In genomic region chr5:173196133-173196952, GRCh38 we compare ENCODE assay signal across 25 cellular contexts. TPM values are rescaled to one million over a fixed set of nuclear protein-coding genes. Genes with fewer than 3 reads are reported as not detected.
DNase-seq lines count a peak whose midpoint lies in the region; ATAC-seq, FAIRE-seq and TF ChIP-seq lines count a peak whose summit lies in the region.
"Had no signal": no experiment of that assay in that cellular context is flagged by ENCODE, and none has a peak within 500 bp of the region (broad histone marks: within the 10 kb centered on the region; RNA-seq: fewer than 3 reads in every experiment).

No MANE protein-coding gene starts in this region.

- H3K9me3 ChIP-seq in HepG2 (ENCODE audit: low read length) (peaks cover 8% of the 10 kb centered on the region; the same call in 1 of the 2 replicates), right lobe of liver (no peaks in the 10 kb centered on the region), heart left ventricle (peaks cover 0 to 16% (median 6%) of the 10 kb centered on the region in 12 donors), right cardiac atrium (ENCODE audit: control insufficient read depth, low read length) (no peaks in the 10 kb centered on the region), MG63 (no peaks in the 10 kb centered on the region)

- H3K4me3 ChIP-seq in HepG2 (replicated peaks in 1 of 3; ENCODE audit: insufficient read depth in 1 of 3, low read depth in 2 of 3, low read length in 3 of 3) (peak overlapping the region in 2 of 3 experiments; percentile 14 to 58; a peak in 4 of 6 replicates), right lobe of liver (no peak overlapping the region), heart left ventricle (no peak overlapping the region), right cardiac atrium (ENCODE audit: low read length) (no peak overlapping the region), MG63 (no peak overlapping the region)
- H3K4me3 ChIP-seq: GM23338, PC-9 had no signal

- peak; percentile 73 for TF ChIP-seq CTCF in HepG2 (CRISPR knock-in tag; IDR thresholded peaks at IDR 0.05)
- TF ChIP-seq CTCF in right lobe of liver (IDR thresholded peaks at IDR 0.05), result no peak
- peak in 2 of 12 donors; percentile 10 to 25 for TF ChIP-seq CTCF in heart left ventricle (IDR thresholded peaks at IDR 0.05)

- TF ChIP-seq EP300 in HepG2 (IDR thresholded peaks at IDR 0.05; ENCODE audit: low read depth in 2 of 2, low read length in 2 of 2), result peak in 1 of 2 experiments; percentile 17; a peak in 1 of 4 replicates
- TF ChIP-seq EP300 in HepG2 (CRISPR knock-in tag; IDR thresholded peaks at IDR 0.05; ENCODE audit: borderline replicate concordance), result no peak

- no peak for TF ChIP-seq RAD21 in HepG2 (CRISPR knock-in tag; IDR thresholded peaks at IDR 0.05)

- H3K9ac ChIP-seq in HepG2 (ENCODE audit: insufficient read depth, low read depth, low read length), result no peak overlapping the region

- intact Hi-C loops in HepG2 (cut with micrococcal nuclease; ENCODE audit: unreplicated experiment) (loop anchor here (2.0 kb wide), 1 partner anchor 52 kb away; the partner anchor contains the start of gene BNIP1), right lobe of liver (cut with DNase I) (loop anchor here in 1 of 2 donors (10.0 kb wide), 1 partner anchor 212 kb away; the partner anchor contains the start of gene ATP6V0E1), heart left ventricle (cut with DNase I) (loop anchor here in 2 of 10 donors (2.0 to 5.0 kb wide), 2 partner anchors 32 to 184 kb away; no protein-coding TSS in a partner anchor), right cardiac atrium (cut with DNase I) (no loop called here)

- H3K36me3 ChIP-seq in HepG2 (replicated peaks in 1 of 2; ENCODE audit: control insufficient read depth in 1 of 2, insufficient read depth in 2 of 2, low read length in 2 of 2) (no peaks in the 10 kb centered on the region), right lobe of liver (no peaks in the 10 kb centered on the region), heart left ventricle (no peaks in the 10 kb centered on the region), MG63 (no peaks in the 10 kb centered on the region)

- H3K27ac ChIP-seq in HepG2 (ENCODE audit: extremely low read length, insufficient read depth, low read length), result peak overlapping the region; percentile 4
- H3K27ac ChIP-seq in right lobe of liver, result no peak overlapping the region
- H3K27ac ChIP-seq in heart left ventricle, result peak overlapping the region in 8 of 12 donors; percentile 45 to 79 (median 62)
- H3K27ac ChIP-seq in right cardiac atrium (ENCODE audit: low read length), result peak overlapping the region; percentile 10
- H3K27ac ChIP-seq: PC-9 had no signal

- H4K20me1 ChIP-seq in HepG2 (ENCODE audit: insufficient read depth, low read length), result no peaks in the 10 kb centered on the region

- TF ChIP-seq POLR2A in HepG2 (IDR thresholded peaks at IDR 0.05; ENCODE audit: insufficient read depth in 1 of 2, low read depth in 2 of 2, low read length in 2 of 2), result no peak
- no peak for TF ChIP-seq POLR2A in right lobe of liver (IDR thresholded peaks at IDR 0.05)
- no peak for TF ChIP-seq POLR2A in heart left ventricle (IDR thresholded peaks at IDR 0.05)

- in situ Hi-C loops in HepG2 (cut with HindIII; ENCODE audit: extremely low pct_ligation_motif_present, low pct_unique_long_range_greater_than_20kb), result no loop called here

- no TSS peak for BruUV-seq in HepG2 (replicated peaks; lab: Mats Ljungman, UMichigan)

- CTCF ChIA-PET in HepG2 (lab: Yijun Ruan, JAX; ENCODE audit: low intra/inter-chr PET ratio, low total read pairs), result no interaction called here

- FAIRE-seq in HepG2 (lab: Jason Lieb, UNC), result peak; percentile 28
- FAIRE-seq: D721Med, G401.6 had no signal

- 0% methylated on average over 9 of the region's 23 CpGs for WGBS in HepG2 (ENCODE audit: low lambda C conversion rate)
- 43% methylated on average over 6 of the region's 23 CpGs for WGBS in right lobe of liver (ENCODE audit: insufficient coverage, low coverage, low lambda C conversion rate, missing lambda C conversion rate)
- 35 to 51% (median 43%) methylated on average over 20 to 23 of the region's 23 CpGs for WGBS in heart left ventricle, 4 donors
- WGBS in right cardiac atrium, result 45% methylated on average over 23 of the region's 23 CpGs

- H3K27me3 ChIP-seq in HepG2 (ENCODE audit: control insufficient read depth in 1 of 2, insufficient read depth in 2 of 2, low read length in 2 of 2) (peaks cover 0 to 3% of the 10 kb centered on the region in 2 experiments; a peak in 2 of 5 replicates), right lobe of liver (no peaks in the 10 kb centered on the region), heart left ventricle (peaks cover 0 to 9% (median 0%) of the 10 kb centered on the region in 9 donors), right cardiac atrium (ENCODE audit: control insufficient read depth, insufficient read depth) (no peaks in the 10 kb centered on the region), MG63 (no peaks in the 10 kb centered on the region)

- peak overlapping the region; percentile 80 for H3K4me2 ChIP-seq in HepG2 (ENCODE audit: low read depth, low read length)
- H3K4me2 ChIP-seq: GM23338, PC-9 had no signal

- peak; percentile 81 for ATAC-seq in HepG2
- ATAC-seq in right lobe of liver, result no peak
- ATAC-seq in heart left ventricle, result peak; percentile 57 to 87 (median 84)
- peak; percentile 67 to 76 for ATAC-seq in right cardiac atrium
- ATAC-seq: GM23338, HCT116 had no signal

- no peak overlapping the region for H2AFZ ChIP-seq in HepG2 (ENCODE audit: low read length)
- H2AFZ ChIP-seq: GM23338, PC-9 had no signal

- DNase-seq in HepG2 (ENCODE audit: low spot score), result peak; percentile 82
- DNase-seq in right lobe of liver, result no peak
- peak in 4 of 5 donors; percentile 32 to 73 (median 51) for DNase-seq in heart left ventricle
- peak; percentile 32 to 77 (median 75) for DNase-seq in right cardiac atrium
- no peak for DNase-seq in MG63
- DNase-seq in HCEC 1CT, result no peak
- DNase-seq in T-helper 1 cell, result no peak
- DNase-seq: CD4-positive, CD25-positive, alpha-beta regulatory T cell; NCI-H1092 treated with DMSO at 0.1 percent for 48 hours; NCI-H1436 treated with DMSO at 0.1 percent for 48 hours; NCI-H187 treated with DMSO at 0.1 percent for 48 hours; NCI-H2107; NCI-H446; NCI-H524 treated with DMSO at 0.1 percent for 48 hours; NCI-H774; PC-9; SHP77 had no signal

- no peaks in the 10 kb centered on the region for H3K79me2 ChIP-seq in HepG2 (ENCODE audit: insufficient read depth, low read length)

- POLR2A ChIA-PET in HepG2 (lab: Yijun Ruan, JAX), result no interaction called here

- peaks cover 51% of the 10 kb centered on the region for H3K4me1 ChIP-seq in HepG2 (ENCODE audit: insufficient read depth, low read length)
- no peaks in the 10 kb centered on the region for H3K4me1 ChIP-seq in right lobe of liver
- H3K4me1 ChIP-seq in heart left ventricle, result peaks cover 0 to 21% (median 5%) of the 10 kb centered on the region in 12 donors
- H3K4me1 ChIP-seq in right cardiac atrium (ENCODE audit: control insufficient read depth, insufficient read depth, low read length), result no peaks in the 10 kb centered on the region

RNA-seq across cellular contexts. Expression of gene NKX2-5, which starts 38.7 kb away (rescaled TPM):
- total RNA-seq in HepG2 (2016; rRNA removed; fragmentation: Illumina TruSeq; extraction: Trizol) (0.49 and 0.93 TPM in 2 replicates), right lobe of liver (not detected), heart left ventricle (100 to 1,000 TPM; 132 to 451 (median 247) TPM), right cardiac atrium (100 to 1,000 TPM; 176 to 241 (median 220) TPM)
- total RNA-seq in HepG2 (2016; cell fraction: cytosol; rRNA removed; fragmentation: Illumina TruSeq; extraction: Trizol; ENCODE audit: low read depth), result 0.44 and 1.3 TPM in 2 replicates
- total RNA-seq in HepG2 (2016; cell fraction: insoluble cytoplasmic fraction; rRNA removed; fragmentation: Illumina TruSeq; extraction: Trizol), result 0.21 and 0.84 TPM in 2 replicates
- 1.3 and 1.5 TPM in 2 replicates for total RNA-seq in HepG2 (2016; cell fraction: membrane; rRNA removed; fragmentation: Illumina TruSeq; extraction: Trizol)
- total RNA-seq in HepG2 (2016; cell fraction: nucleus; rRNA removed; fragmentation: Illumina TruSeq; extraction: Trizol), result 0.56 and 0.59 TPM in 2 replicates
- polyA plus RNA-seq in HepG2 (2011; rRNA removed) (0.53 and 0.59 TPM in 2 replicates), heart left ventricle (100 to 1,000 TPM; 153 to 356 TPM), right cardiac atrium (250 TPM)
- 0.51 and 1.1 TPM in 2 replicates for polyA plus RNA-seq in HepG2 (2011; cell fraction: cytosol; rRNA removed)
- 0.71 and 1.1 TPM in 2 replicates for polyA plus RNA-seq in HepG2 (2011; cell fraction: nucleus; rRNA removed)
- polyA plus RNA-seq in HepG2 (2012), result 0.76 and 2.3 TPM in 2 replicates
- 1.3 TPM in 2 replicates for polyA plus RNA-seq in HepG2 (2016; cell fraction: cytosol; fragmentation: Illumina TruSeq; extraction: Trizol; ENCODE audit: low read depth)
- 0.97 and 1.0 TPM in 2 replicates for polyA plus RNA-seq in HepG2 (2016; cell fraction: insoluble cytoplasmic fraction; fragmentation: Illumina TruSeq; extraction: Trizol; ENCODE audit: low read depth)
- 1.5 and 1.9 TPM in 2 replicates for polyA plus RNA-seq in HepG2 (2016; cell fraction: membrane; fragmentation: Illumina TruSeq; extraction: Trizol; ENCODE audit: low read depth)
- polyA plus RNA-seq in HepG2 (2016; cell fraction: nucleus; fragmentation: Illumina TruSeq; extraction: Trizol; ENCODE audit: insufficient read depth, low read depth), result 0.95 and 1.3 TPM in 2 replicates
- polyA minus RNA-seq in HepG2 (2011; rRNA and poly(A)+ RNA removed; ENCODE audit: low replicate concordance), result 0.32 TPM in 1 of 2 replicates, not detected in the other
- 0.35 TPM in 1 of 2 replicates, not detected in the other for polyA minus RNA-seq in HepG2 (2011; cell fraction: cytosol; rRNA and poly(A)+ RNA removed)
- not detected in 2 replicates for polyA minus RNA-seq in HepG2 (2011; cell fraction: nucleus; rRNA and poly(A)+ RNA removed)
- total RNA-seq in MG63 (2014; rRNA removed; shearing (Covaris generic); ENCODE audit: low replicate concordance), result 14.2 and 16.8 TPM in 2 replicates
- total RNA-seq: CD4-positive, CD25-positive, alpha-beta regulatory T cell; RPMI7951; SK-MEL-5 had no signal
- polyA plus RNA-seq: BJ; CD4-positive, CD25-positive, alpha-beta regulatory T cell; GM23338; IgD-negative memory B cell had no signal

RNA-seq across cellular contexts. Expression of gene BNIP1, which starts 52.0 kb away (rescaled TPM):
- total RNA-seq in HepG2 (2016; rRNA removed; fragmentation: Illumina TruSeq; extraction: Trizol), result 16.9 and 20.6 TPM in 2 replicates
- total RNA-seq in HepG2 (2016; cell fraction: cytosol; rRNA removed; fragmentation: Illumina TruSeq; extraction: Trizol; ENCODE audit: low read depth), result 14.5 and 15.0 TPM in 2 replicates
- 16.1 and 18.2 TPM in 2 replicates for total RNA-seq in HepG2 (2016; cell fraction: insoluble cytoplasmic fraction; rRNA removed; fragmentation: Illumina TruSeq; extraction: Trizol)
- 13.7 and 13.8 TPM in 2 replicates for total RNA-seq in HepG2 (2016; cell fraction: membrane; rRNA removed; fragmentation: Illumina TruSeq; extraction: Trizol)
- total RNA-seq in HepG2 (2016; cell fraction: nucleus; rRNA removed; fragmentation: Illumina TruSeq; extraction: Trizol), result 7.5 and 9.4 TPM in 2 replicates
- 10.0 and 13.2 TPM in 2 replicates for polyA plus RNA-seq in HepG2 (2011; rRNA removed)
- polyA plus RNA-seq in HepG2 (2011; cell fraction: cytosol; rRNA removed), result 10.5 and 11.6 TPM in 2 replicates
- polyA plus RNA-seq in HepG2 (2011; cell fraction: nucleus; rRNA removed), result 6.0 and 6.5 TPM in 2 replicates
- 7.3 and 9.3 TPM in 2 replicates for polyA plus RNA-seq in HepG2 (2012)
- 6.4 and 6.5 TPM in 2 replicates for polyA plus RNA-seq in HepG2 (2016; cell fraction: cytosol; fragmentation: Illumina TruSeq; extraction: Trizol; ENCODE audit: low read depth)
- 14.9 and 16.5 TPM in 2 replicates for polyA plus RNA-seq in HepG2 (2016; cell fraction: insoluble cytoplasmic fraction; fragmentation: Illumina TruSeq; extraction: Trizol; ENCODE audit: low read depth)
- polyA plus RNA-seq in HepG2 (2016; cell fraction: membrane; fragmentation: Illumina TruSeq; extraction: Trizol; ENCODE audit: low read depth), result 5.7 and 6.4 TPM in 2 replicates
- 11.7 and 13.0 TPM in 2 replicates for polyA plus RNA-seq in HepG2 (2016; cell fraction: nucleus; fragmentation: Illumina TruSeq; extraction: Trizol; ENCODE audit: insufficient read depth, low read depth)
- 10.3 and 12.7 TPM in 2 replicates for polyA minus RNA-seq in HepG2 (2011; rRNA and poly(A)+ RNA removed; ENCODE audit: low replicate concordance)
- polyA minus RNA-seq in HepG2 (2011; cell fraction: cytosol; rRNA and poly(A)+ RNA removed), result 3.4 and 4.9 TPM in 2 replicates
- 4.8 and 5.7 TPM in 2 replicates for polyA minus RNA-seq in HepG2 (2011; cell fraction: nucleus; rRNA and poly(A)+ RNA removed)
- total RNA-seq in right lobe of liver, result 1 to 10 TPM; 4.4 to 8.6 (median 4.8) TPM
- total RNA-seq in heart left ventricle, result 10 to 100 TPM in 3 of 9 donors, 1 to 10 TPM in 6; 8.0 to 11.7 (median 8.9) TPM
- 10 to 100 TPM; 11.6 to 18.3 TPM for polyA plus RNA-seq in heart left ventricle
- 10 to 100 TPM in 3 of 4 donors, 1 to 10 TPM in 1; 8.7 to 13.1 (median 11.0) TPM for total RNA-seq in right cardiac atrium
- 12.1 TPM for polyA plus RNA-seq in right cardiac atrium
- 35.4 and 47.6 TPM in 2 replicates for total RNA-seq in MG63 (2014; rRNA removed; shearing (Covaris generic); ENCODE audit: low replicate concordance)

Comparison
In these comparisons a context has a peak if more than half of its experiments do, and no peak if none do; other contexts are left out.
1. ATAC-seq: peak in HepG2 (single experiment), heart left ventricle (4 of 4) and right cardiac atrium (2 of 2); none in right lobe of liver (0 of 4).
2. DNase-seq: peak in HepG2 (single experiment), heart left ventricle (4 of 5) and right cardiac atrium (3 of 3); none in right lobe of liver (0 of 3), MG63 (single experiment), HCEC 1CT (single experiment) and T-helper 1 cell (0 of 5).
3. H3K27ac ChIP-seq: peak in HepG2 (single experiment), heart left ventricle (8 of 12) and right cardiac atrium (single experiment); none in right lobe of liver (0 of 3).
4. H3K4me3 ChIP-seq: peak in HepG2 (2 of 3); none in right lobe of liver (0 of 3), heart left ventricle (0 of 12), right cardiac atrium (single experiment) and MG63 (single experiment).